ENCODE assay signal across 8 cellular contexts in genomic region chr3:151282921-151283320, GRCh38. TPM values are rescaled to one million over a fixed set of nuclear protein-coding genes. Genes with fewer than 3 reads are reported as not detected.
DNase-seq lines count a peak whose midpoint lies in the region; ATAC-seq, FAIRE-seq and TF ChIP-seq lines count a peak whose summit lies in the region.

No MANE protein-coding gene starts in this region.

- peak; percentile 88 for DNase-seq in NCI-H2107 treated with DMSO at 0.1 percent for 48 hours (lab: John Stamatoyannopoulos, UW; ENCODE audit: unreplicated experiment)
- no peak for DNase-seq in NCI-H2107 (lab: John Stamatoyannopoulos, UW)
- DNase-seq in NCI-H82 treated with DMSO at 0.1 percent for 48 hours (lab: John Stamatoyannopoulos, UW; ENCODE audit: unreplicated experiment) = peak; percentile 65
- DNase-seq in K562 (ENCODE audit: extremely low read depth in 1 of 4, low spot score in 3 of 4) = peak; percentile 41 to 51 (median 47)
- peak; percentile 84 for DNase-seq in inferior parietal cortex (ENCODE audit: extremely low spot score)
- DNase-seq in stomach = no peak
- DNase-seq in NK-92 treated with Interleukin-12 subunit alpha and Interleukin-12 subunit beta, amount 100 ng/mL, for 24 hours (lab: John Stamatoyannopoulos, UW) = no peak

- no peak overlapping the region for H3K4me2 ChIP-seq in K562 (ENCODE audit: insufficient read depth, low read length)

- TF ChIP-seq POLR2A in K562 (conservative IDR thresholded peaks at IDR 0.05) = no peak
- TF ChIP-seq POLR2A in stomach (IDR thresholded peaks at IDR 0.05) = no peak

- no peaks in the 10 kb centered on the region for H3K36me3 ChIP-seq in K562 (ENCODE audit: control insufficient read depth, insufficient read depth, low read length)
- no peaks in the 10 kb centered on the region for H3K36me3 ChIP-seq in stomach

- intact Hi-C loops in K562 (cut with micrococcal nuclease) (loop anchor here (1.0 to 5.0 kb wide), 3 partner anchors 56 to 496 kb away; no protein-coding TSS in a partner anchor), stomach (cut with DNase I; ENCODE audit: low total_unique reads) (loop anchor here (5.0 kb wide), 1 partner anchor 56 kb away; no protein-coding TSS in a partner anchor)

- no peaks in the 10 kb centered on the region for H3K9me3 ChIP-seq in K562 (replicated peaks; ENCODE audit: control insufficient read depth, insufficient read depth, low read depth, low read length)
- no peaks in the 10 kb centered on the region for H3K9me3 ChIP-seq in stomach

- TF ChIP-seq RAD21 in K562 (CRISPR knock-in tag; conservative IDR thresholded peaks at IDR 0.05 in 1 of 2, IDR thresholded peaks at IDR 0.05 in 1 of 2) = peak; percentile 83 to 85

- no peaks in the 10 kb centered on the region for H4K20me1 ChIP-seq in K562 (replicated peaks; ENCODE audit: control insufficient read depth, insufficient read depth, low read length)

- H3K79me2 ChIP-seq in K562 (ENCODE audit: control insufficient read depth, insufficient read depth, low read length) = no peaks in the 10 kb centered on the region

- POLR2A ChIA-PET in K562 (lab: Yijun Ruan, JAX) = no interaction called here

- no peak for TF ChIP-seq EP300 in K562 (IDR thresholded peaks at IDR 0.05; ENCODE audit: low read length)
- TF ChIP-seq EP300 in stomach (IDR thresholded peaks at IDR 0.05) = no peak

- in situ Hi-C loops in K562 (cut with MboI) = loop anchor here (10.0 kb wide), 1 partner anchor 118 kb away; no protein-coding TSS in a partner anchor

- no TSS peak for BruUV-seq in K562 (replicated peaks; lab: Mats Ljungman, UMichigan)

- H3K4me1 ChIP-seq in K562 (replicated peaks in 1 of 2; ENCODE audit: control insufficient read depth in 2 of 2, insufficient read depth in 2 of 2, low read length in 2 of 2) = no peaks in the 10 kb centered on the region; a peak in 2 of 5 replicates
- peaks cover 0 to 45% (median 17%) of the 10 kb centered on the region in 4 donors for H3K4me1 ChIP-seq in stomach

- no peaks in the 10 kb centered on the region for H3K27me3 ChIP-seq in K562 (ENCODE audit: control insufficient read depth in 2 of 2, insufficient read depth in 2 of 2, low read length in 2 of 2)
- H3K27me3 ChIP-seq in stomach = no peaks in the 10 kb centered on the region

- no peaks in the 10 kb centered on the region for H3K9me1 ChIP-seq in K562 (ENCODE audit: control insufficient read depth, insufficient read depth, low read length)

- no peak overlapping the region for H2AFZ ChIP-seq in K562 (ENCODE audit: low read depth, low read length)

- FAIRE-seq in K562 (lab: Jason Lieb, UNC) = peak; percentile 62

- H3K9ac ChIP-seq in K562 (ENCODE audit: insufficient read depth in 1 of 2, low read depth in 2 of 2, low read length in 2 of 2) = no peak overlapping the region

- peak; percentile 58 for ATAC-seq in HG02938 (IDR thresholded peaks at IDR 0.05; ENCODE audit: unreplicated experiment)
- ATAC-seq in K562 = peak; percentile 59; the same call in 2 of the 3 replicates

- 0% methylated on average over 1 of the region's 1 CpG for WGBS in K562 (ENCODE audit: insufficient coverage, low coverage, missing lambda C conversion rate)
- WGBS in stomach, 5 donors = 0% methylated on average over 1 of the region's 1 CpG

- H3K27ac ChIP-seq in K562 (ENCODE audit: extremely low read depth, low read depth, low read length) (no peak overlapping the region), stomach (peak overlapping the region in 2 of 5 donors; percentile 52 to 76)

- TF ChIP-seq CTCF in K562 (IDR thresholded peaks at IDR 0.05 in 2 of 3, conservative IDR thresholded peaks at IDR 0.05 in 1 of 3; ENCODE audit: insufficient read depth in 2 of 3, low read depth in 1 of 3, low read length in 3 of 3) (peak; percentile 47 to 81 (median 54); a peak in 4 of 6 replicates), stomach (IDR thresholded peaks at IDR 0.05) (peak in 5 of 7 experiments; percentile 20 to 82 (median 68))

- H3K4me3 ChIP-seq in K562 (no peak overlapping the region), stomach (no peak overlapping the region)

- CTCF ChIA-PET in K562 (lab: Yijun Ruan, JAX; ENCODE audit: low intra/inter-chr PET ratio) = interaction anchor here (0.6 to 2.8 kb wide), 7 partner anchors 55 to 1719 kb away, joined by 3 to 23 read pairs (median 4); no protein-coding TSS in a partner anchor

TF ChIP-seq in K562, 482 proteins besides CTCF, POLR2A, EP300 and RAD21 (continues in another document):
- TF ChIP-seq HNRNPK (IDR thresholded peaks at IDR 0.05; ENCODE audit: low read depth, low read length, poor library complexity, severe bottlenecking) (no peak), ZNF384 (IDR thresholded peaks at IDR 0.05; ENCODE audit: low read depth, low read length) (peak; percentile 57), DEAF1 (CRISPR knock-in tag; IDR thresholded peaks at IDR 0.05) (peak; percentile 57)

RNA-seq across cellular contexts. Expression of gene P2RY14, which starts 4.6 kb away (rescaled TPM):
- not detected in 2 replicates for total RNA-seq in K562 (2011; cell fraction: chromatin; rRNA removed; ENCODE audit: low replicate concordance)
- not detected in 2 replicates for total RNA-seq in K562 (2011; cell fraction: nucleolus; rRNA removed)
- not detected in 2 replicates for total RNA-seq in K562 (2011; cell fraction: nucleoplasm; rRNA removed)
- total RNA-seq in K562 (2014; rRNA removed) (not detected in 2 replicates), K562 (2014; rRNA removed; fragmentation: Illumina TruSeq; extraction: Trizol) (not detected in 2 replicates), K562 (2015; rRNA removed; fragmentation: Illumina TruSeq; extraction: Trizol) (not detected in 2 replicates), K562 (2021) (not detected in 2 replicates), stomach (10 to 100 TPM in 3 of 5 donors, 1 to 10 TPM in 2; 1.7 to 43.2 (median 11.6) TPM)
- polyA plus RNA-seq in K562 (2011; rRNA removed) (not detected in 2 replicates), K562 (2014; fragmentation: Illumina TruSeq; extraction: Trizol) (not detected in 2 replicates), K562 (2014; fragmentation: Nextera tagmentation; extraction: Ambion mirVana) (not detected), K562 (2014; rRNA removed) (not detected in 2 replicates), stomach (1 to 10 TPM; 4.8 to 8.6 (median 8.6) TPM)
- not detected in 2 replicates for polyA plus RNA-seq in K562 (2011; cell fraction: cytosol; rRNA removed)
- not detected in 2 replicates for polyA plus RNA-seq in K562 (2011; cell fraction: nucleus; rRNA removed)
- polyA plus RNA-seq in K562 (2012) = not detected in 2 replicates
- not detected in 2 replicates for polyA minus RNA-seq in K562 (2011; rRNA and poly(A)+ RNA removed)
- polyA minus RNA-seq in K562 (2011; cell fraction: cytosol; rRNA and poly(A)+ RNA removed) = not detected in 2 replicates
- not detected in 2 replicates for polyA minus RNA-seq in K562 (2011; cell fraction: nucleus; rRNA and poly(A)+ RNA removed)

RNA-seq across cellular contexts. Expression of gene GPR87, which starts 33.7 kb away (rescaled TPM):
- total RNA-seq in K562 (2011; cell fraction: chromatin; rRNA removed; ENCODE audit: low replicate concordance) = not detected in 2 replicates
- total RNA-seq in K562 (2011; cell fraction: nucleolus; rRNA removed) = not detected in 2 replicates
- not detected in 2 replicates for total RNA-seq in K562 (2011; cell fraction: nucleoplasm; rRNA removed)
- total RNA-seq in K562 (2014; rRNA removed) (not detected in 2 replicates), K562 (2014; rRNA removed; fragmentation: Illumina TruSeq; extraction: Trizol) (not detected in 2 replicates), K562 (2015; rRNA removed; fragmentation: Illumina TruSeq; extraction: Trizol) (not detected in 2 replicates), K562 (2021) (not detected in 2 replicates), stomach (under 1 TPM in 1 of 5 donors, not detected in 4; 0.37 TPM)
- polyA plus RNA-seq in K562 (2011; rRNA removed) (not detected in 2 replicates), K562 (2014; fragmentation: Illumina TruSeq; extraction: Trizol) (not detected in 2 replicates), K562 (2014; fragmentation: Nextera tagmentation; extraction: Ambion mirVana) (not detected), K562 (2014; rRNA removed) (not detected in 2 replicates), stomach (10 to 100 TPM in 1 of 3 donors, not detected in 2; 32.3 TPM)
- polyA plus RNA-seq in K562 (2011; cell fraction: cytosol; rRNA removed) = not detected in 2 replicates
- not detected in 2 replicates for polyA plus RNA-seq in K562 (2011; cell fraction: nucleus; rRNA removed)
- polyA plus RNA-seq in K562 (2012) = not detected in 2 replicates
- not detected in 2 replicates for polyA minus RNA-seq in K562 (2011; rRNA and poly(A)+ RNA removed)
- polyA minus RNA-seq in K562 (2011; cell fraction: cytosol; rRNA and poly(A)+ RNA removed) = not detected in 2 replicates
- not detected in 2 replicates for polyA minus RNA-seq in K562 (2011; cell fraction: nucleus; rRNA and poly(A)+ RNA removed)

RNA-seq across cellular contexts. Expression of gene P2RY13, which starts 46.4 kb away (rescaled TPM):
- not detected in 2 replicates for total RNA-seq in K562 (2011; cell fraction: chromatin; rRNA removed; ENCODE audit: low replicate concordance)
- total RNA-seq in K562 (2011; cell fraction: nucleolus; rRNA removed) = not detected in 2 replicates
- not detected in 2 replicates for total RNA-seq in K562 (2011; cell fraction: nucleoplasm; rRNA removed)
- total RNA-seq in K562 (2014; rRNA removed) (not detected in 2 replicates), K562 (2014; rRNA removed; fragmentation: Illumina TruSeq; extraction: Trizol) (not detected in 2 replicates), K562 (2015; rRNA removed; fragmentation: Illumina TruSeq; extraction: Trizol) (not detected in 2 replicates), K562 (2021) (not detected in 2 replicates), stomach (1 to 10 TPM in 3 of 5 donors, not detected in 2; 1.2 to 1.9 (median 1.3) TPM)
- polyA plus RNA-seq in K562 (2011; rRNA removed) (not detected in 2 replicates), K562 (2014; fragmentation: Illumina TruSeq; extraction: Trizol) (not detected in 2 replicates), K562 (2014; fragmentation: Nextera tagmentation; extraction: Ambion mirVana) (not detected), K562 (2014; rRNA removed) (not detected in 2 replicates), stomach (under 1 TPM; 0.38 to 0.61 (median 0.50) TPM)
- polyA plus RNA-seq in K562 (2011; cell fraction: cytosol; rRNA removed) = not detected in 2 replicates
- polyA plus RNA-seq in K562 (2011; cell fraction: nucleus; rRNA removed) = not detected in 2 replicates
- not detected in 2 replicates for polyA plus RNA-seq in K562 (2012)
- polyA minus RNA-seq in K562 (2011; rRNA and poly(A)+ RNA removed) = not detected in 2 replicates
- not detected in 2 replicates for polyA minus RNA-seq in K562 (2011; cell fraction: cytosol; rRNA and poly(A)+ RNA removed)
- not detected in 2 replicates for polyA minus RNA-seq in K562 (2011; cell fraction: nucleus; rRNA and poly(A)+ RNA removed)

Comparison
In these comparisons a context has a peak if more than half of its experiments do, and no peak if none do; other contexts are left out.
1. DNase-seq: peak in NCI-H2107 treated with DMSO at 0.1 percent for 48 hours (single experiment), NCI-H82 treated with DMSO at 0.1 percent for 48 hours (single experiment), K562 (4 of 4) and inferior parietal cortex (single experiment); none in NCI-H2107 (single experiment), stomach (single experiment) and NK-92 treated with Interleukin-12 subunit alpha and Interleukin-12 subunit beta, amount 100 ng/mL, for 24 hours (single experiment).